8 cellular contexts compared by ENCODE assay signal in genomic region chr1:239244084-239244483, GRCh38.
"Had no signal": no experiment of that assay in that cellular context is flagged by ENCODE, and none has a peak within 500 bp of the region (broad histone marks: within the 10 kb centered on the region; RNA-seq: fewer than 3 reads in every experiment).

No MANE protein-coding gene starts in this region.

- ATAC-seq: GM23338, HCT116 had no signal

- DNase-seq: H7, HFFc6, Kasumi-1, KG1 had no signal

- H3K4me3 ChIP-seq: HAP-1 had no signal

- H3K36me3 ChIP-seq: HAP-1 had no signal

- H3K4me1 ChIP-seq: HAP-1 had no signal

- H3K9me3 ChIP-seq: HAP-1 had no signal

- H3K27ac ChIP-seq: HL-60 had no signal

- H2AFZ ChIP-seq: GM23338 had no signal
